18 cellular contexts compared by ENCODE assay signal in genomic region chr19:51946602-51947001, GRCh38. TPM values are rescaled to one million over a fixed set of nuclear protein-coding genes. Genes with fewer than 3 reads are reported as not detected.
DNase-seq lines count a peak whose midpoint lies in the region; ATAC-seq, FAIRE-seq and TF ChIP-seq lines count a peak whose summit lies in the region.
"Had no signal": no experiment of that assay in that cellular context is flagged by ENCODE, and none has a peak within 500 bp of the region (broad histone marks: within the 10 kb centered on the region; RNA-seq: fewer than 3 reads in every experiment).

No MANE protein-coding gene starts in this region.

- H3K27me3 Mint-ChIP-seq in endodermal cell (ENCODE audit: insufficient read depth) = no peaks in the 10 kb centered on the region
- H3K27me3 Mint-ChIP-seq: CD4-positive, alpha-beta memory T cell had no signal

- no peak overlapping the region for H3K27ac Mint-ChIP-seq in endodermal cell
- H3K27ac Mint-ChIP-seq: CD4-positive, alpha-beta memory T cell; GM23338; H9 had no signal

- TF ChIP-seq RAD21 in A549 (conservative IDR thresholded peaks at IDR 0.05 in 1 of 2, IDR thresholded peaks at IDR 0.05 in 1 of 2) (no peak), IMR-90 (IDR thresholded peaks at IDR 0.05; ENCODE audit: low read length) (no peak)

- H2BK120ac ChIP-seq in IMR-90 (ENCODE audit: low read depth, low read length) = no peak overlapping the region

- BruUV-seq in IMR-90 (replicated peaks; lab: Mats Ljungman, UMichigan) = no TSS peak

- H3K56ac ChIP-seq in IMR-90 (ENCODE audit: extremely low read depth, insufficient read depth, low read length) = no peak overlapping the region

- H3K4me2 ChIP-seq in A549 (no peak overlapping the region), IMR-90 (ENCODE audit: low read depth, low read length) (no peak overlapping the region)
- H3K4me2 ChIP-seq: GM23338 had no signal

- WGBS in A549 (ENCODE audit: missing lambda C conversion rate) = 13% methylated on average over 1 of the region's 1 CpG
- no CpG with 5 or more reads among the region's 1 CpG for WGBS in IMR-90 (ENCODE audit: extremely low coverage in 2 of 2, insufficient read length in 1 of 2), 2 experiments
- WGBS in endodermal cell (ENCODE audit: insufficient coverage in 1 of 2, insufficient read length in 1 of 2), 2 experiments = 88 to 100% methylated on average over 1 of the region's 1 CpG

- no peak overlapping the region for H2BK15ac ChIP-seq in IMR-90 (ENCODE audit: low read depth, low read length)

- no peak overlapping the region for H3K4me3 Mint-ChIP-seq in endodermal cell
- H3K4me3 Mint-ChIP-seq: CD4-positive, alpha-beta memory T cell; GM23338; H9 had no signal

- no peak overlapping the region for H2AK9ac ChIP-seq in IMR-90 (replicated peaks; ENCODE audit: low read depth, low read length, poor library complexity)

- no peak overlapping the region for H2AK5ac ChIP-seq in IMR-90 (ENCODE audit: low read depth, low read length)

- H3K4me1 Mint-ChIP-seq in endodermal cell = no peaks in the 10 kb centered on the region
- H3K4me1 Mint-ChIP-seq: CD4-positive, alpha-beta memory T cell; GM23338; H9 had no signal

- TF ChIP-seq CTCF in A549 (IDR thresholded peaks at IDR 0.05) = no peak
- TF ChIP-seq CTCF in IMR-90 (conservative IDR thresholded peaks at IDR 0.05; ENCODE audit: low read depth, low read length) = no peak
- no peak for TF ChIP-seq CTCF in endodermal cell (conservative IDR thresholded peaks at IDR 0.05)

- H3K4me1 ChIP-seq in A549 = no peaks in the 10 kb centered on the region
- H3K4me1 ChIP-seq in IMR-90 (ENCODE audit: control insufficient read depth, insufficient read depth, low read length) = no peaks in the 10 kb centered on the region
- no peaks in the 10 kb centered on the region for H3K4me1 ChIP-seq in endodermal cell (ENCODE audit: control insufficient read depth, insufficient read depth, low read length)

- CTCF ChIA-PET in A549 (lab: Yijun Ruan, JAX) = no interaction called here
- CTCF ChIA-PET in IMR-90 (lab: Yijun Ruan, JAX) = no interaction called here

- ATAC-seq in A549 (no peak), IMR-90 (ENCODE audit: low read depth) (no peak)
- ATAC-seq: GM12878, GM23338, HCT116 had no signal

- intact Hi-C loops in IMR-90 (cut with micrococcal nuclease) = no loop called here

- POLR2A ChIA-PET in A549 (lab: Yijun Ruan, JAX) = no interaction called here
- POLR2A ChIA-PET in IMR-90 (lab: Charles Lee; ENCODE audit: unreplicated experiment) = no interaction called here

- H4K91ac ChIP-seq in IMR-90 (ENCODE audit: insufficient read depth, low read depth, low read length) = no peak overlapping the region

- H3K27me3 ChIP-seq in IMR-90 (ENCODE audit: control insufficient read depth, insufficient read depth, low read length) = no peaks in the 10 kb centered on the region
- H3K27me3 ChIP-seq in endodermal cell (ENCODE audit: control insufficient read depth, insufficient read depth, low read length, poor library complexity, severe bottlenecking) = no peaks in the 10 kb centered on the region

- no peak overlapping the region for H3K14ac ChIP-seq in IMR-90 (replicated peaks; ENCODE audit: low read depth, low read length)

- H3K23ac ChIP-seq in IMR-90 (ENCODE audit: low read depth, low read length) = no peak overlapping the region

- H3K27ac ChIP-seq in A549 (no peak overlapping the region), IMR-90 (ENCODE audit: insufficient read depth, low read length) (no peak overlapping the region), endodermal cell (ENCODE audit: low read depth, low read length) (no peak overlapping the region)

- no peak overlapping the region for H4K5ac ChIP-seq in IMR-90 (ENCODE audit: low read depth, low read length)

- TF ChIP-seq POLR2A in A549 (IDR thresholded peaks at IDR 0.05; ENCODE audit: low read length) (no peak), IMR-90 (IDR thresholded peaks at IDR 0.05; ENCODE audit: low read depth, low read length) (no peak)

- H3K4ac ChIP-seq in IMR-90 (ENCODE audit: low read depth, low read length) = no peak overlapping the region

- H3K18ac ChIP-seq in IMR-90 (ENCODE audit: low read depth, low read length) = no peak overlapping the region

- H2AFZ ChIP-seq in IMR-90 (replicated peaks; ENCODE audit: low read length, poor library complexity) = no peak overlapping the region
- H2AFZ ChIP-seq: GM23338 had no signal

- dilution Hi-C loops in IMR-90 (cut with HindIII; ENCODE audit: low sequenced_read_pairs, unreplicated experiment) = no loop called here

- H2BK20ac ChIP-seq in IMR-90 (ENCODE audit: low read depth, low read length) = no peak overlapping the region

- no peak overlapping the region for H4K8ac ChIP-seq in IMR-90 (ENCODE audit: low read depth in 2 of 2, low read length in 2 of 2)

- H3K36me3 ChIP-seq in IMR-90 (ENCODE audit: control insufficient read depth, insufficient read depth, low read length) (peaks cover 29% of the 10 kb centered on the region), endodermal cell (ENCODE audit: control insufficient read depth, insufficient read depth, low read length) (peaks cover 61% of the 10 kb centered on the region)

- FAIRE-seq in A549 (lab: Jason Lieb, UNC) = no peak
- FAIRE-seq: GM12878, GM19239 had no signal

- no peaks in the 10 kb centered on the region for H3K9me1 ChIP-seq in IMR-90 (ENCODE audit: insufficient read depth, low read length)

- no peak overlapping the region for H3K9ac ChIP-seq in IMR-90 (ENCODE audit: low read depth, low read length)
- no peak overlapping the region for H3K9ac ChIP-seq in endodermal cell (ENCODE audit: extremely low read depth, low read length, poor library complexity, severe bottlenecking)

- peaks cover 82% of the 10 kb centered on the region for H3K36me3 Mint-ChIP-seq in endodermal cell (ENCODE audit: low read depth)

- DNase-seq in A549 (ENCODE audit: low read depth in 1 of 2, low spot score in 1 of 2) = no peak
- DNase-seq in IMR-90 = no peak
- DNase-seq in endodermal cell = no peak
- DNase-seq in activated T-cell treated with anti-CD3 and anti-CD28 coated beads for 4 hours = no peak
- no peak for DNase-seq in activated effector memory CD4-positive, alpha-beta T cell treated with Interleukin-2 at 50 U/mL for 16 hours
- DNase-seq: 8988T; C1 segment of cervical spinal cord; Calu3; CD4-positive, alpha-beta memory T cell; COR-L47; DMS153; EL; GDM1; H9 had no signal

- TF ChIP-seq EP300 in A549 (IDR thresholded peaks at IDR 0.05) = no peak

- H3K9me3 Mint-ChIP-seq in endodermal cell = peaks cover 98% of the 10 kb centered on the region

- in situ Hi-C loops in IMR-90 (cut with MboI; ENCODE audit: low sequenced_read_pairs) = no loop called here

- peaks cover 95% of the 10 kb centered on the region for H3K9me3 ChIP-seq in A549
- H3K9me3 ChIP-seq in IMR-90 (ENCODE audit: control insufficient read depth, insufficient read depth, low read length) = peaks cover 57% of the 10 kb centered on the region
- H3K9me3 ChIP-seq in endodermal cell (ENCODE audit: control insufficient read depth, low read length) = peaks cover 99% of the 10 kb centered on the region

- no peak overlapping the region for H2BK5ac ChIP-seq in IMR-90 (ENCODE audit: low read depth, low read length, poor library complexity, severe bottlenecking)

- no peaks in the 10 kb centered on the region for H4K20me1 ChIP-seq in IMR-90 (ENCODE audit: insufficient read depth, low read length)

- no peaks in the 10 kb centered on the region for H3K79me1 ChIP-seq in IMR-90 (ENCODE audit: low read depth in 1 of 2, low read length in 2 of 2)

- H3K4me3 ChIP-seq in A549 (no peak overlapping the region), IMR-90 (ENCODE audit: insufficient read depth, low read depth, low read length) (no peak overlapping the region), endodermal cell (ENCODE audit: low read length) (peak overlapping the region; percentile 72)
- H3K4me3 ChIP-seq: GM12878, GM23338 had no signal

RNA-seq across cellular contexts. Expression of gene ZNF613, which starts 19.3 kb away (rescaled TPM):
- 2.6 and 3.9 TPM in 2 replicates for polyA plus RNA-seq in A549 (2011; rRNA removed)
- 0.89 TPM in 2 replicates for polyA plus RNA-seq in A549 (2012; cell fraction: cytosol; rRNA removed)
- polyA plus RNA-seq in A549 (2012; cell fraction: nucleus; rRNA removed) = 0.35 and 1.3 TPM in 2 replicates
- polyA plus RNA-seq in A549 (2017; fragmentation: RNase III; extraction: RNeasy Plus Mini Kit Qiagen cat#74134 plus additional on column Dnase treatment) = 1.4 to 1.6 TPM (median 1.4 TPM) in 3 replicates
- 4.8 and 5.8 TPM in 2 replicates for polyA minus RNA-seq in A549 (2011; rRNA and poly(A)+ RNA removed)
- total RNA-seq in IMR-90 (2012; rRNA removed) = 7.8 and 10.4 TPM in 2 replicates
- 2.3 and 3.3 TPM in 2 replicates for polyA plus RNA-seq in IMR-90 (2012; rRNA removed)
- polyA plus RNA-seq in IMR-90 (2012; cell fraction: cytosol; rRNA removed) = 0.73 and 0.78 TPM in 2 replicates
- polyA plus RNA-seq in IMR-90 (2012; cell fraction: nucleus; rRNA removed; ENCODE audit: low replicate concordance) = 0.60 and 3.6 TPM in 2 replicates
- 10 to 100 TPM; 17.5 to 22.5 TPM for total RNA-seq in endodermal cell
- polyA plus RNA-seq in endodermal cell (2013, experiment 1 of 2) = 6.6 TPM
- polyA plus RNA-seq in endodermal cell (2013, experiment 2 of 2) = 5.7 TPM

RNA-seq across cellular contexts. Expression of gene ZNF350, which starts 40.0 kb away (rescaled TPM):
- 8.4 and 10.1 TPM in 2 replicates for polyA plus RNA-seq in A549 (2011; rRNA removed)
- polyA plus RNA-seq in A549 (2012; cell fraction: cytosol; rRNA removed) = 2.5 and 2.7 TPM in 2 replicates
- polyA plus RNA-seq in A549 (2012; cell fraction: nucleus; rRNA removed) = 2.0 and 2.4 TPM in 2 replicates
- polyA plus RNA-seq in A549 (2017; fragmentation: RNase III; extraction: RNeasy Plus Mini Kit Qiagen cat#74134 plus additional on column Dnase treatment) = 5.8 to 8.2 TPM (median 6.0 TPM) in 3 replicates
- 7.3 and 7.6 TPM in 2 replicates for polyA minus RNA-seq in A549 (2011; rRNA and poly(A)+ RNA removed)
- total RNA-seq in IMR-90 (2012; rRNA removed) = 12.8 and 14.0 TPM in 2 replicates
- polyA plus RNA-seq in IMR-90 (2012; rRNA removed) = 3.7 and 4.7 TPM in 2 replicates
- polyA plus RNA-seq in IMR-90 (2012; cell fraction: cytosol; rRNA removed) = 0.93 and 4.0 TPM in 2 replicates
- polyA plus RNA-seq in IMR-90 (2012; cell fraction: nucleus; rRNA removed; ENCODE audit: low replicate concordance) = 1.0 and 9.6 TPM in 2 replicates
- total RNA-seq in endodermal cell = 10 to 100 TPM in 1 of 2 donors, 1 to 10 TPM in 1; 8.3 to 11.2 TPM
- 6.5 TPM for polyA plus RNA-seq in endodermal cell (2013, experiment 1 of 2)
- polyA plus RNA-seq in endodermal cell (2013, experiment 2 of 2) = 6.4 TPM

RNA-seq across cellular contexts. Expression of gene ZNF649, which starts 41.8 kb away (rescaled TPM):
- polyA plus RNA-seq in A549 (2011; rRNA removed) (0.57 and 1.2 TPM in 2 replicates), A549 (2017; fragmentation: RNase III; extraction: RNeasy Plus Mini Kit Qiagen cat#74134 plus additional on column Dnase treatment) (0.31 to 0.63 TPM (median 0.56 TPM) in 3 replicates), IMR-90 (2012; rRNA removed) (1.5 and 1.9 TPM in 2 replicates)
- polyA plus RNA-seq in A549 (2012; cell fraction: cytosol; rRNA removed) = 0.14 and 0.15 TPM in 2 replicates
- 0.07 and 0.08 TPM in 2 replicates for polyA plus RNA-seq in A549 (2012; cell fraction: nucleus; rRNA removed)
- polyA minus RNA-seq in A549 (2011; rRNA and poly(A)+ RNA removed) = 0.91 and 2.2 TPM in 2 replicates
- total RNA-seq in IMR-90 (2012; rRNA removed) (9.2 and 10.4 TPM in 2 replicates), endodermal cell (10 to 100 TPM; 61.0 to 69.3 TPM)
- 0.42 and 0.57 TPM in 2 replicates for polyA plus RNA-seq in IMR-90 (2012; cell fraction: cytosol; rRNA removed)
- polyA plus RNA-seq in IMR-90 (2012; cell fraction: nucleus; rRNA removed; ENCODE audit: low replicate concordance) = 0.23 and 1.8 TPM in 2 replicates
- polyA plus RNA-seq in endodermal cell (2013, experiment 1 of 2) = 24.6 TPM
- 21.7 TPM for polyA plus RNA-seq in endodermal cell (2013, experiment 2 of 2)

RNA-seq across cellular contexts. Expression of gene ZNF577, which starts 58.9 kb away (rescaled TPM):
- polyA plus RNA-seq in A549 (2011; rRNA removed) = 0.17 and 0.30 TPM in 2 replicates
- polyA plus RNA-seq in A549 (2012; cell fraction: cytosol; rRNA removed) = 0.04 and 0.05 TPM in 2 replicates
- polyA plus RNA-seq in A549 (2012; cell fraction: nucleus; rRNA removed) = 0.13 and 0.23 TPM in 2 replicates
- polyA plus RNA-seq in A549 (2017; fragmentation: RNase III; extraction: RNeasy Plus Mini Kit Qiagen cat#74134 plus additional on column Dnase treatment) = 0.05 to 0.20 TPM (median 0.17 TPM) in 3 replicates
- polyA minus RNA-seq in A549 (2011; rRNA and poly(A)+ RNA removed) = 0.37 and 0.54 TPM in 2 replicates
- 2.9 and 4.4 TPM in 2 replicates for total RNA-seq in IMR-90 (2012; rRNA removed)
- polyA plus RNA-seq in IMR-90 (2012; rRNA removed) = 4.0 and 5.8 TPM in 2 replicates
- 1.5 and 1.6 TPM in 2 replicates for polyA plus RNA-seq in IMR-90 (2012; cell fraction: cytosol; rRNA removed)
- polyA plus RNA-seq in IMR-90 (2012; cell fraction: nucleus; rRNA removed; ENCODE audit: low replicate concordance) = 6.4 and 46.3 TPM in 2 replicates
- total RNA-seq in endodermal cell = 10 to 100 TPM; 25.8 to 31.1 TPM
- polyA plus RNA-seq in endodermal cell (2013, experiment 1 of 2) = 16.8 TPM
- 14.0 TPM for polyA plus RNA-seq in endodermal cell (2013, experiment 2 of 2)
